Comparison of ENCODE assay signal across 9 cellular contexts in genomic region chr3:66498718-66499611, GRCh38. TPM values are rescaled to one million over a fixed set of nuclear protein-coding genes. Genes with fewer than 3 reads are reported as not detected.
DNase-seq lines count a peak whose midpoint lies in the region.
"Had no signal": no experiment of that assay in that cellular context is flagged by ENCODE, and none has a peak within 500 bp of the region (broad histone marks: within the 10 kb centered on the region; RNA-seq: fewer than 3 reads in every experiment).

No MANE protein-coding gene starts in this region.

- H3K36me3 Mint-ChIP-seq in activated T-helper 1 cell treated with anti-CD3 and anti-CD28 coated beads, Interleukin-12 subunit alpha, Interleukin-12 subunit beta, Interleukin-2, Interleukin-4 antibody, amounts not matched to agents 30 ng/mL and 10 ng/mL and 1 ng/mL, durations not matched to agents 14 hours and 24 hours and 36 hours (ENCODE audit: low read depth) = peaks cover 18% of the 10 kb centered on the region

- peak overlapping the region; percentile 75 to 83 for H3K9ac ChIP-seq in stomach smooth muscle (ENCODE audit: low read length in 2 of 2)

- no peaks in the 10 kb centered on the region for H3K9me3 Mint-ChIP-seq in activated T-helper 1 cell treated with anti-CD3 and anti-CD28 coated beads, Interleukin-12 subunit alpha, Interleukin-12 subunit beta, Interleukin-2, Interleukin-4 antibody, amounts not matched to agents 30 ng/mL and 10 ng/mL and 1 ng/mL, durations not matched to agents 14 hours and 24 hours and 36 hours

- peaks cover 36% of the 10 kb centered on the region for H3K4me1 ChIP-seq in stomach smooth muscle (ENCODE audit: control insufficient read depth, insufficient read depth, low read length)

- intact Hi-C loops in activated T-helper 1 cell treated with anti-CD3 and anti-CD28 coated beads, Interleukin-12 subunit alpha, Interleukin-12 subunit beta, Interleukin-2, Interleukin-4 antibody, amounts not matched to agents 30 ng/mL and 10 ng/mL and 1 ng/mL, durations not matched to agents 14 hours and 24 hours and 36 hours (cut with micrococcal nuclease) = loop anchor here (1.0 to 10.0 kb wide), 2 partner anchors 9 to 534 kb away; no protein-coding TSS in a partner anchor

- H3K27ac Mint-ChIP-seq in activated T-helper 1 cell treated with anti-CD3 and anti-CD28 coated beads, Interleukin-12 subunit alpha, Interleukin-12 subunit beta, Interleukin-2, Interleukin-4 antibody, amounts not matched to agents 30 ng/mL and 10 ng/mL and 1 ng/mL, durations not matched to agents 14 hours and 24 hours and 36 hours = peak overlapping the region; percentile 89

- no peaks in the 10 kb centered on the region for H3K9me3 ChIP-seq in iPS-18c (ENCODE audit: control insufficient read depth, insufficient read depth, low read length)
- no peaks in the 10 kb centered on the region for H3K9me3 ChIP-seq in stomach smooth muscle (ENCODE audit: control insufficient read depth in 2 of 2, low read length in 2 of 2)

- DNase-seq in DMS 273 (lab: John Stamatoyannopoulos, UW; ENCODE audit: unreplicated experiment) (peak; percentile 27), DMS 273 treated with DMSO at 0.1 percent for 48 hours (lab: John Stamatoyannopoulos, UW) (no peak), epidermal melanocyte (ENCODE audit: insufficient read length, low spot score) (no peak), DMS53 (lab: John Stamatoyannopoulos, UW) (no peak)
- DNase-seq in activated T-helper 1 cell treated with anti-CD3 and anti-CD28 coated beads, Interleukin-12 subunit alpha, Interleukin-12 subunit beta, Interleukin-2, Interleukin-4 antibody, amounts not matched to agents 30 ng/mL and 10 ng/mL and 1 ng/mL, durations not matched to agents 14 hours and 24 hours and 36 hours (ENCODE audit: low spot score) = no peak
- DNase-seq in effector CD4-positive, alpha-beta T cell = no peak

- peak overlapping the region; percentile 99 for H3K4me3 Mint-ChIP-seq in activated T-helper 1 cell treated with anti-CD3 and anti-CD28 coated beads, Interleukin-12 subunit alpha, Interleukin-12 subunit beta, Interleukin-2, Interleukin-4 antibody, amounts not matched to agents 30 ng/mL and 10 ng/mL and 1 ng/mL, durations not matched to agents 14 hours and 24 hours and 36 hours

- peaks cover 90% of the 10 kb centered on the region for H3K4me1 Mint-ChIP-seq in activated T-helper 1 cell treated with anti-CD3 and anti-CD28 coated beads, Interleukin-12 subunit alpha, Interleukin-12 subunit beta, Interleukin-2, Interleukin-4 antibody, amounts not matched to agents 30 ng/mL and 10 ng/mL and 1 ng/mL, durations not matched to agents 14 hours and 24 hours and 36 hours (ENCODE audit: low read depth)

- no peaks in the 10 kb centered on the region for H3K36me3 ChIP-seq in stomach smooth muscle (ENCODE audit: control insufficient read depth in 2 of 2, insufficient read depth in 2 of 2, low read length in 2 of 2)

- peaks cover 10% of the 10 kb centered on the region for H3K27me3 Mint-ChIP-seq in activated T-helper 1 cell treated with anti-CD3 and anti-CD28 coated beads, Interleukin-12 subunit alpha, Interleukin-12 subunit beta, Interleukin-2, Interleukin-4 antibody, amounts not matched to agents 30 ng/mL and 10 ng/mL and 1 ng/mL, durations not matched to agents 14 hours and 24 hours and 36 hours (ENCODE audit: insufficient read depth)

- peak overlapping the region; percentile 94 for H3K4me3 ChIP-seq in iPS-18c (ENCODE audit: insufficient read depth, low read depth, low read length)
- peak overlapping the region; percentile 74 to 94 for H3K4me3 ChIP-seq in stomach smooth muscle (ENCODE audit: low read length in 2 of 2)

- H3K27me3 ChIP-seq in stomach smooth muscle (ENCODE audit: control insufficient read depth in 1 of 2, insufficient read depth in 2 of 2, low read length in 2 of 2) = no peaks in the 10 kb centered on the region

- peak overlapping the region; percentile 76 for H3K27ac ChIP-seq in stomach smooth muscle (ENCODE audit: low read length)
- H3K27ac ChIP-seq: 22Rv1 had no signal

RNA-seq across cellular contexts. Expression of gene LRIG1, which starts 1.9 kb away (rescaled TPM):
- total RNA-seq in activated T-helper 1 cell treated with anti-CD3 and anti-CD28 coated beads, Interleukin-12 subunit alpha, Interleukin-12 subunit beta, Interleukin-2, Interleukin-4 antibody, amounts not matched to agents 30 ng/mL and 10 ng/mL and 1 ng/mL, durations not matched to agents 14 hours and 24 hours and 36 hours = 57.4 and 59.5 TPM in 2 replicates
